In the genomic region with DNA sequence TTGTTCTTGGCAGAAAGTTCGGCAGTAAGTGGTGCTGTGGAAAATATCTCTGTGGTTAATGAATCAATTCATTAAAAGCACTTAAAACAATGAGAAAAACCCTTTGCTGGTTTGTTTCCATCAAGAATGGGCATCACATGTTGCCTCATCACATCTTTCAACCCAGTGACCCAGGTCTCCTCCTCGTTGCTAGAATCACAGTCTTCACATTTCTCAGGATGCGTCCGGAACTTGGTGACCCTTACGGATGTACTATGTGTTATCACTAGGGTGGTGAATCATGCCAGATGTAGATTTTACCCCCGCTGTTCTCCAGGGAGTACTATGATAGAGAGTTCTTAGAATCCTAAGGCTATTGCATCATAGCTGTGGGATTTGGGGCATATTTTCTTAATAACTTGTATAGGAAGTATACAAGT, we compare ENCODE assay signal across 12 cellular contexts.
A peak's percentile ranks its signal among the peaks of the same experiment; 100 is the strongest.
DNase-seq lines count a peak whose midpoint lies in the region; ATAC-seq and TF ChIP-seq lines count a peak whose summit lies in the region.
"Had no signal": no experiment of that assay in that cellular context is flagged by ENCODE, and none has a peak within 500 bp of the region (broad histone marks: within the 10 kb centered on the region; RNA-seq: fewer than 3 reads in every experiment).

No MANE protein-coding gene starts in this region.

- H2BK12ac ChIP-seq in mesenchymal stem cell (ENCODE audit: low read length in 2 of 2): no peak overlapping the region

- CTCF ChIA-PET in T-cell (lab: Charles Lee): no interaction called here

- DNase-seq in AG10803 (ENCODE audit: low read depth): peak; percentile 96
- peak; percentile 72 for DNase-seq in M059J (ENCODE audit: low read depth)
- DNase-seq in cardiac fibroblast (ENCODE audit: low read depth in 2 of 2): peak; percentile 96
- DNase-seq in mesenchymal stem cell: peak; percentile 86
- no peak for DNase-seq in KBM-7
- DNase-seq in HAP-1 (ENCODE audit: low spot score in 2 of 2): no peak
- no peak for DNase-seq in T-cell
- no peak for DNase-seq in G401 (ENCODE audit: low spot score)
- DNase-seq: NCI-H524, retina, SHP77, tibial artery had no signal

- no peak overlapping the region for H3K18ac ChIP-seq in mesenchymal stem cell (ENCODE audit: low read depth in 1 of 2, low read length in 2 of 2)

- POLR2A ChIA-PET in T-cell (lab: Charles Lee): no interaction called here

- H2BK5ac ChIP-seq in mesenchymal stem cell (ENCODE audit: low read depth, low read length, poor library complexity, severe bottlenecking): no peak overlapping the region

- H3K27ac Mint-ChIP-seq in T-cell: no peak overlapping the region

- no peaks in the 10 kb centered on the region for H3K36me3 ChIP-seq in mesenchymal stem cell (ENCODE audit: control insufficient read depth in 1 of 2, insufficient read depth in 2 of 2, low read depth in 1 of 2, low read length in 2 of 2)
- no peaks in the 10 kb centered on the region for H3K36me3 ChIP-seq in HAP-1 (replicated peaks)
- H3K36me3 ChIP-seq: tibial artery had no signal

- no peak overlapping the region for H3K9ac ChIP-seq in mesenchymal stem cell (ENCODE audit: low read length)

- H3K9me3 ChIP-seq in mesenchymal stem cell (ENCODE audit: control insufficient read depth, low read length): no peaks in the 10 kb centered on the region
- no peaks in the 10 kb centered on the region for H3K9me3 ChIP-seq in HAP-1
- H3K9me3 ChIP-seq: tibial artery had no signal

- H3K36me3 Mint-ChIP-seq in T-cell: no peaks in the 10 kb centered on the region

- no peak overlapping the region for H3K4me3 Mint-ChIP-seq in T-cell

- H4K91ac ChIP-seq in mesenchymal stem cell (ENCODE audit: low read length): no peak overlapping the region

- no peak overlapping the region for H3K14ac ChIP-seq in mesenchymal stem cell (ENCODE audit: low read length in 2 of 2)

- no peak overlapping the region for H2AK5ac ChIP-seq in mesenchymal stem cell (ENCODE audit: low read length, severe bottlenecking)

- no peaks in the 10 kb centered on the region for H3K79me1 ChIP-seq in mesenchymal stem cell (replicated peaks; ENCODE audit: low read length, poor library complexity, severe bottlenecking)

- H4K8ac ChIP-seq in mesenchymal stem cell (ENCODE audit: low read length): no peak overlapping the region

- no peak overlapping the region for H3K4ac ChIP-seq in mesenchymal stem cell (ENCODE audit: low read depth in 1 of 2, low read length in 2 of 2)

- H3K27me3 Mint-ChIP-seq in T-cell: no peaks in the 10 kb centered on the region

- no peak overlapping the region for H3K23ac ChIP-seq in mesenchymal stem cell (ENCODE audit: low read length in 2 of 2)

- TF ChIP-seq CTCF in AG10803 (conservative IDR thresholded peaks at IDR 0.05; ENCODE audit: low read length) (no peak), cardiac fibroblast (IDR thresholded peaks at IDR 0.05; ENCODE audit: low read depth, low read length) (no peak)

- H3K4me1 ChIP-seq in mesenchymal stem cell (ENCODE audit: control insufficient read depth, insufficient read depth, low read depth, low read length) (peaks cover 7% of the 10 kb centered on the region), HAP-1 (no peaks in the 10 kb centered on the region)

- H3K27me3 ChIP-seq in mesenchymal stem cell (ENCODE audit: control insufficient read depth in 1 of 2, insufficient read depth in 1 of 2, low read length in 2 of 2) (no peaks in the 10 kb centered on the region), HAP-1 (ENCODE audit: low read depth) (peaks cover 3% of the 10 kb centered on the region; the same call in 1 of the 2 replicates)
- H3K27me3 ChIP-seq: tibial artery had no signal

- WGBS in mesenchymal stem cell: 1% methylated on average over 5 of the region's 6 CpGs

- in situ Hi-C loops in KBM-7 (cut with MboI; ENCODE audit: low pct_unique_long_range_greater_than_20kb, low sequenced_read_pairs): no loop called here
- in situ Hi-C loops in HAP-1 (cut with MboI; ENCODE audit: low sequenced_read_pairs): no loop called here
- in situ Hi-C loops in G401 (cut with HindIII; ENCODE audit: low sequenced_read_pairs): no loop called here

- H2BK120ac ChIP-seq in mesenchymal stem cell (ENCODE audit: low read depth, low read length): no peak overlapping the region

- H2BK15ac ChIP-seq in mesenchymal stem cell (ENCODE audit: low read depth, poor library complexity, severe bottlenecking): no peak overlapping the region

- H3K4me2 ChIP-seq in mesenchymal stem cell (ENCODE audit: low read length, poor library complexity, severe bottlenecking): no peak overlapping the region

- no peaks in the 10 kb centered on the region for H3K4me1 Mint-ChIP-seq in T-cell

- H3K4me3 ChIP-seq in AG10803 (ENCODE audit: low read length): no peak overlapping the region
- no peak overlapping the region for H3K4me3 ChIP-seq in cardiac fibroblast (replicated peaks in 1 of 2; ENCODE audit: low read depth in 2 of 2, low read length in 2 of 2)
- H3K4me3 ChIP-seq in mesenchymal stem cell (ENCODE audit: insufficient read depth in 1 of 2, low read depth in 1 of 2, low read length in 2 of 2): no peak overlapping the region
- no peak overlapping the region for H3K4me3 ChIP-seq in HAP-1
- H3K4me3 ChIP-seq: tibial artery had no signal

- H2AFZ ChIP-seq in mesenchymal stem cell (ENCODE audit: low read depth, low read length): no peak overlapping the region

- no peak for ATAC-seq in T-cell (replicated peaks in 1 of 4)

- peak overlapping the region; percentile 23 for H3K27ac ChIP-seq in mesenchymal stem cell (ENCODE audit: low read length, poor library complexity, severe bottlenecking)
- H3K27ac ChIP-seq: tibial artery had no signal

- peaks cover 0 to 8% (median 7%) of the 10 kb centered on the region in 3 donors for H3K9me3 Mint-ChIP-seq in T-cell

Comparison
In these comparisons a context has a peak if more than half of its experiments do, and no peak if none do; other contexts are left out.
1. DNase-seq: peak in AG10803 (single experiment), M059J (single experiment), cardiac fibroblast (2 of 2) and mesenchymal stem cell (single experiment); none in KBM-7 (single experiment), HAP-1 (0 of 2), T-cell (0 of 34) and G401 (single experiment).